ENCODE assay signal across 1 cellular context in the genomic region with DNA sequence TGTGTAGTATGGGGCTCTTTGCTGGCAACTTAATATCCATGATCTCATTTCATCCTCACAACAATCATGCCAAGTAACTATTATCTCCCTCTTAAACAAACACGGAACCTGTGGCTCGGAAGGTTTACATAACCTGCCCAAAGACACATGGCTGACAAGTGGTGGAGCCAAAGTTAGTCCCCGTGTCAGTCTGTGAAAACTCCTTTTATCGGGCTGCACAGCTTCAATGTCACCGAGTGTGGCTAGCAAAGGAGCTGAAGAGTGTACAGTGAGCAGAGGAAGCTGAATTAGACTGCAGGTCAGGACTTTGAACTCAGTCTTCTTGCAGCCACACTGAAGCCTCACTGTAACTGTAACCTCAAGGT.
TF ChIP-seq lines count a peak whose summit lies in the region.

No MANE protein-coding gene starts in this region.

TF ChIP-seq in HepG2, 621 proteins besides CTCF, POLR2A, EP300 and RAD21 (continued from another document and continues in another):
- TF ChIP-seq, protein P1, sequence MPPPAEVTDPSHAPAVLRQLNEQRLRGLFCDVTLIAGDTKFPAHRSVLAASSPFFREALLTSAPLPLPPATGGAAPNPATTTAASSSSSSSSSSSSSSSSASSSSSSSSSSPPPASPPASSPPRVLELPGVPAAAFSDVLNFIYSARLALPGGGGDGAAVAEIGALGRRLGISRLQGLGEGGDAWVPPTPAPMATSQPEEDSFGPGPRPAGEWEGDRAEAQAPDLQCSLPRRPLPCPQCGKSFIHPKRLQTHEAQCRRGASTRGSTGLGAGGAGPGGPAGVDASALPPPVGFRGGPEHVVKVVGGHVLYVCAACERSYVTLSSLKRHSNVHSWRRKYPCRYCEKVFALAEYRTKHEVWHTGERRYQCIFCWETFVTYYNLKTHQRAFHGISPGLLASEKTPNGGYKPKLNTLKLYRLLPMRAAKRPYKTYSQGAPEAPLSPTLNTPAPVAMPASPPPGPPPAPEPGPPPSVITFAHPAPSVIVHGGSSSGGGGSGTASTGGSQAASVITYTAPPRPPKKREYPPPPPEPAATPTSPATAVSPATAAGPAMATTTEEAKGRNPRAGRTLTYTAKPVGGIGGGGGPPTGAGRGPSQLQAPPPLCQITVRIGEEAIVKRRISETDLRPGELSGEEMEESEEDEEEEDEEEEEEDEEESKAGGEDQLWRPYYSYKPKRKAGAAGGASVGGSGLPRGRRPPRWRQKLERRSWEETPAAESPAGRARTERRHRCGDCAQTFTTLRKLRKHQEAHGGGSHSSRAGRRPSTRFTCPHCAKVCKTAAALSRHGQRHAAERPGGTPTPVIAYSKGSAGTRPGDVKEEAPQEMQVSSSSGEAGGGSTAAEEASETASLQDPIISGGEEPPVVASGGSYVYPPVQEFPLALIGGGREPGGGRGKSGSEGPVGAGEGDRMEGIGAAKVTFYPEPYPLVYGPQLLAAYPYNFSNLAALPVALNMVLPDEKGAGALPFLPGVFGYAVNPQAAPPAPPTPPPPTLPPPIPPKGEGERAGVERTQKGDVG (CRISPR knock-in tag; IDR thresholded peaks at IDR 0.05; ENCODE audit: borderline replicate concordance), result no peak
- TF ChIP-seq HDAC1 (CRISPR knock-in tag; IDR thresholded peaks at IDR 0.05) (peak; percentile 45; the same call in 1 of the 2 replicates), MAF1 (CRISPR knock-in tag; IDR thresholded peaks at IDR 0.05; ENCODE audit: borderline replicate concordance) (no peak), CBX2 (IDR thresholded peaks at IDR 0.05; ENCODE audit: low read depth, low read length) (no peak), CBX2 (CRISPR knock-in tag; IDR thresholded peaks at IDR 0.05; ENCODE audit: low read depth) (no peak), CREB1 (IDR thresholded peaks at IDR 0.05) (no peak), CREB1 (CRISPR knock-in tag; IDR thresholded peaks at IDR 0.05) (no peak), NR2F6 (IDR thresholded peaks at IDR 0.05) (0 out of 2 replicates have a peak, but pooled peaks have one; percentile 35), NR2F6 (CRISPR knock-in tag; IDR thresholded peaks at IDR 0.05) (peak; percentile 26; the same call in 1 of the 2 replicates), MIER2 (CRISPR knock-in tag; IDR thresholded peaks at IDR 0.05) (no peak), ZNF598 (CRISPR knock-in tag; IDR thresholded peaks at IDR 0.05; ENCODE audit: borderline replicate concordance) (no peak), NFATC3 (CRISPR knock-in tag; IDR thresholded peaks at IDR 0.05) (no peak), AGO1 (IDR thresholded peaks at IDR 0.05; ENCODE audit: low read depth, low read length, poor library complexity, severe bottlenecking) (no peak), NFE2L1 (CRISPR knock-in tag; IDR thresholded peaks at IDR 0.05; ENCODE audit: borderline replicate concordance) (no peak), TEAD2 (CRISPR knock-in tag; IDR thresholded peaks at IDR 0.05) (no peak), NONO (IDR thresholded peaks at IDR 0.05) (no peak), NONO (CRISPR knock-in tag; conservative IDR thresholded peaks at IDR 0.05) (peak; percentile 35; the same call in 1 of the 2 replicates), ZNF557 (CRISPR knock-in tag; IDR thresholded peaks at IDR 0.05) (0 out of 2 replicates have a peak, but pooled peaks have one; percentile 20), TBX2 (CRISPR knock-in tag; IDR thresholded peaks at IDR 0.05; ENCODE audit: borderline replicate concordance) (peak; percentile 77), ELF3 (CRISPR knock-in tag; IDR thresholded peaks at IDR 0.05) (peak; percentile 51; the same call in 1 of the 2 replicates), ZNF160 (CRISPR knock-in tag; IDR thresholded peaks at IDR 0.05) (no peak), THAP11 (CRISPR knock-in tag; IDR thresholded peaks at IDR 0.05) (0 out of 2 replicates have a peak, but pooled peaks have one; percentile 12), ATF1 (CRISPR knock-in tag; IDR thresholded peaks at IDR 0.05) (no peak), ZKSCAN8 (CRISPR knock-in tag; IDR thresholded peaks at IDR 0.05; ENCODE audit: borderline replicate concordance) (no peak), ZMYM3 (CRISPR knock-in tag; IDR thresholded peaks at IDR 0.05) (0 out of 2 replicates have a peak, but pooled peaks have one; percentile 16)
- TF ChIP-seq, protein P2, sequence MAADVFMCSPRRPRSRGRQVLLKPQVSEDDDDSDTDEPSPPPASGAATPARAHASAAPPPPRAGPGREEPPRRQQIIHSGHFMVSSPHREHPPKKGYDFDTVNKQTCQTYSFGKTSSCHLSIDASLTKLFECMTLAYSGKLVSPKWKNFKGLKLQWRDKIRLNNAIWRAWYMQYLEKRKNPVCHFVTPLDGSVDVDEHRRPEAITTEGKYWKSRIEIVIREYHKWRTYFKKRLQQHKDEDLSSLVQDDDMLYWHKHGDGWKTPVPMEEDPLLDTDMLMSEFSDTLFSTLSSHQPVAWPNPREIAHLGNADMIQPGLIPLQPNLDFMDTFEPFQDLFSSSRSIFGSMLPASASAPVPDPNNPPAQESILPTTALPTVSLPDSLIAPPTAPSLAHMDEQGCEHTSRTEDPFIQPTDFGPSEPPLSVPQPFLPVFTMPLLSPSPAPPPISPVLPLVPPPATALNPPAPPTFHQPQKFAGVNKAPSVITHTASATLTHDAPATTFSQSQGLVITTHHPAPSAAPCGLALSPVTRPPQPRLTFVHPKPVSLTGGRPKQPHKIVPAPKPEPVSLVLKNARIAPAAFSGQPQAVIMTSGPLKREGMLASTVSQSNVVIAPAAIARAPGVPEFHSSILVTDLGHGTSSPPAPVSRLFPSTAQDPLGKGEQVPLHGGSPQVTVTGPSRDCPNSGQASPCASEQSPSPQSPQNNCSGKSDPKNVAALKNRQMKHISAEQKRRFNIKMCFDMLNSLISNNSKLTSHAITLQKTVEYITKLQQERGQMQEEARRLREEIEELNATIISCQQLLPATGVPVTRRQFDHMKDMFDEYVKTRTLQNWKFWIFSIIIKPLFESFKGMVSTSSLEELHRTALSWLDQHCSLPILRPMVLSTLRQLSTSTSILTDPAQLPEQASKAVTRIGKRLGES (CRISPR knock-in tag; IDR thresholded peaks at IDR 0.05; ENCODE audit: borderline replicate concordance), result no peak
- TF ChIP-seq, protein P3, sequence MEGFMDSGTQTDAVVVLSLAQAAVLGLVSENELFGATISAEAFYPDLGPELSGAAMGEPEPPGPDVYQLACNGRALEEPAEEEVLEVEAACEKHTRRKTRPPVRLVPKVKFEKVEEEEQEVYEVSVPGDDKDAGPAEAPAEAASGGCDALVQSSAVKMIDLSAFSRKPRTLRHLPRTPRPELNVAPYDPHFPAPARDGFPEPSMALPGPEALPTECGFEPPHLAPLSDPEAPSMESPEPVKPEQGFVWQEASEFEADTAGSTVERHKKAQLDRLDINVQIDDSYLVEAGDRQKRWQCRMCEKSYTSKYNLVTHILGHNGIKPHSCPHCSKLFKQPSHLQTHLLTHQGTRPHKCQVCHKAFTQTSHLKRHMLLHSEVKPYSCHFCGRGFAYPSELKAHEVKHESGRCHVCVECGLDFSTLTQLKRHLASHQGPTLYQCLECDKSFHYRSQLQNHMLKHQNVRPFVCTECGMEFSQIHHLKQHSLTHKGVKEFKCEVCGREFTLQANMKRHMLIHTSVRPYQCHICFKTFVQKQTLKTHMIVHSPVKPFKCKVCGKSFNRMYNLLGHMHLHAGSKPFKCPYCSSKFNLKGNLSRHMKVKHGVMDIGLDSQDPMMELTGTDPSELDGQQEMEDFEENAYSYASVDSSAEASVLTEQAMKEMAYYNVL (CRISPR knock-in tag; IDR thresholded peaks at IDR 0.05; ENCODE audit: borderline replicate concordance), result peak; percentile 52; the same call in 1 of the 2 replicates
- TF ChIP-seq, protein P4, sequence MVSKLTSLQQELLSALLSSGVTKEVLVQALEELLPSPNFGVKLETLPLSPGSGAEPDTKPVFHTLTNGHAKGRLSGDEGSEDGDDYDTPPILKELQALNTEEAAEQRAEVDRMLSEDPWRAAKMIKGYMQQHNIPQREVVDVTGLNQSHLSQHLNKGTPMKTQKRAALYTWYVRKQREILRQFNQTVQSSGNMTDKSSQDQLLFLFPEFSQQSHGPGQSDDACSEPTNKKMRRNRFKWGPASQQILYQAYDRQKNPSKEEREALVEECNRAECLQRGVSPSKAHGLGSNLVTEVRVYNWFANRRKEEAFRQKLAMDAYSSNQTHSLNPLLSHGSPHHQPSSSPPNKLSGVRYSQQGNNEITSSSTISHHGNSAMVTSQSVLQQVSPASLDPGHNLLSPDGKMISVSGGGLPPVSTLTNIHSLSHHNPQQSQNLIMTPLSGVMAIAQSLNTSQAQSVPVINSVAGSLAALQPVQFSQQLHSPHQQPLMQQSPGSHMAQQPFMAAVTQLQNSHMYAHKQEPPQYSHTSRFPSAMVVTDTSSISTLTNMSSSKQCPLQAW (CRISPR knock-in tag; IDR thresholded peaks at IDR 0.05), result no peak
- TF ChIP-seq, protein P5, sequence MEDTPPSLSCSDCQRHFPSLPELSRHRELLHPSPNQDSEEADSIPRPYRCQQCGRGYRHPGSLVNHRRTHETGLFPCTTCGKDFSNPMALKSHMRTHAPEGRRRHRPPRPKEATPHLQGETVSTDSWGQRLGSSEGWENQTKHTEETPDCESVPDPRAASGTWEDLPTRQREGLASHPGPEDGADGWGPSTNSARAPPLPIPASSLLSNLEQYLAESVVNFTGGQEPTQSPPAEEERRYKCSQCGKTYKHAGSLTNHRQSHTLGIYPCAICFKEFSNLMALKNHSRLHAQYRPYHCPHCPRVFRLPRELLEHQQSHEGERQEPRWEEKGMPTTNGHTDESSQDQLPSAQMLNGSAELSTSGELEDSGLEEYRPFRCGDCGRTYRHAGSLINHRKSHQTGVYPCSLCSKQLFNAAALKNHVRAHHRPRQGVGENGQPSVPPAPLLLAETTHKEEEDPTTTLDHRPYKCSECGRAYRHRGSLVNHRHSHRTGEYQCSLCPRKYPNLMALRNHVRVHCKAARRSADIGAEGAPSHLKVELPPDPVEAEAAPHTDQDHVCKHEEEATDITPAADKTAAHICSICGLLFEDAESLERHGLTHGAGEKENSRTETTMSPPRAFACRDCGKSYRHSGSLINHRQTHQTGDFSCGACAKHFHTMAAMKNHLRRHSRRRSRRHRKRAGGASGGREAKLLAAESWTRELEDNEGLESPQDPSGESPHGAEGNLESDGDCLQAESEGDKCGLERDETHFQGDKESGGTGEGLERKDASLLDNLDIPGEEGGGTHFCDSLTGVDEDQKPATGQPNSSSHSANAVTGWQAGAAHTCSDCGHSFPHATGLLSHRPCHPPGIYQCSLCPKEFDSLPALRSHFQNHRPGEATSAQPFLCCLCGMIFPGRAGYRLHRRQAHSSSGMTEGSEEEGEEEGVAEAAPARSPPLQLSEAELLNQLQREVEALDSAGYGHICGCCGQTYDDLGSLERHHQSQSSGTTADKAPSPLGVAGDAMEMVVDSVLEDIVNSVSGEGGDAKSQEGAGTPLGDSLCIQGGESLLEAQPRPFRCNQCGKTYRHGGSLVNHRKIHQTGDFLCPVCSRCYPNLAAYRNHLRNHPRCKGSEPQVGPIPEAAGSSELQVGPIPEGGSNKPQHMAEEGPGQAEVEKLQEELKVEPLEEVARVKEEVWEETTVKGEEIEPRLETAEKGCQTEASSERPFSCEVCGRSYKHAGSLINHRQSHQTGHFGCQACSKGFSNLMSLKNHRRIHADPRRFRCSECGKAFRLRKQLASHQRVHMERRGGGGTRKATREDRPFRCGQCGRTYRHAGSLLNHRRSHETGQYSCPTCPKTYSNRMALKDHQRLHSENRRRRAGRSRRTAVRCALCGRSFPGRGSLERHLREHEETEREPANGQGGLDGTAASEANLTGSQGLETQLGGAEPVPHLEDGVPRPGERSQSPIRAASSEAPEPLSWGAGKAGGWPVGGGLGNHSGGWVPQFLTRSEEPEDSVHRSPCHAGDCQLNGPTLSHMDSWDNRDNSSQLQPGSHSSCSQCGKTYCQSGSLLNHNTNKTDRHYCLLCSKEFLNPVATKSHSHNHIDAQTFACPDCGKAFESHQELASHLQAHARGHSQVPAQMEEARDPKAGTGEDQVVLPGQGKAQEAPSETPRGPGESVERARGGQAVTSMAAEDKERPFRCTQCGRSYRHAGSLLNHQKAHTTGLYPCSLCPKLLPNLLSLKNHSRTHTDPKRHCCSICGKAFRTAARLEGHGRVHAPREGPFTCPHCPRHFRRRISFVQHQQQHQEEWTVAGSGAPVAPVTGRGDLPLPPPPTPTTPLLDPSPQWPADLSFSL (CRISPR knock-in tag; IDR thresholded peaks at IDR 0.05), result 0 out of 2 replicates have a peak, but pooled peaks have one; percentile 38
- TF ChIP-seq, protein P6, sequence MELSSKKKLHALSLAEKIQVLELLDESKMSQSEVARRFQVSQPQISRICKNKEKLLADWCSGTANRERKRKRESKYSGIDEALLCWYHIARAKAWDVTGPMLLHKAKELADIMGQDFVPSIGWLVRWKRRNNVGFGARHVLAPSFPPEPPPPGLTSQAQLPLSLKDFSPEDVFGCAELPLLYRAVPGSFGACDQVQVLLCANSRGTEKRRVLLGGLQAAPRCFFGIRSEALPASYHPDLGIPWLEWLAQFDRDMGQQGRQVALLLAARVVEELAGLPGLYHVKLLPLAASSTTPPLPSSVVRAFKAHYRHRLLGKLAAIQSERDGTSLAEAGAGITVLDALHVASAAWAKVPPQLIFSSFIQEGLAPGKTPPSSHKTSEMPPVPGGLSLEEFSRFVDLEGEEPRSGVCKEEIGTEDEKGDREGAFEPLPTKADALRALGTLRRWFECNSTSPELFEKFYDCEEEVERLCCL (CRISPR knock-in tag; IDR thresholded peaks at IDR 0.05; ENCODE audit: borderline replicate concordance), result no peak
- TF ChIP-seq, protein P7, sequence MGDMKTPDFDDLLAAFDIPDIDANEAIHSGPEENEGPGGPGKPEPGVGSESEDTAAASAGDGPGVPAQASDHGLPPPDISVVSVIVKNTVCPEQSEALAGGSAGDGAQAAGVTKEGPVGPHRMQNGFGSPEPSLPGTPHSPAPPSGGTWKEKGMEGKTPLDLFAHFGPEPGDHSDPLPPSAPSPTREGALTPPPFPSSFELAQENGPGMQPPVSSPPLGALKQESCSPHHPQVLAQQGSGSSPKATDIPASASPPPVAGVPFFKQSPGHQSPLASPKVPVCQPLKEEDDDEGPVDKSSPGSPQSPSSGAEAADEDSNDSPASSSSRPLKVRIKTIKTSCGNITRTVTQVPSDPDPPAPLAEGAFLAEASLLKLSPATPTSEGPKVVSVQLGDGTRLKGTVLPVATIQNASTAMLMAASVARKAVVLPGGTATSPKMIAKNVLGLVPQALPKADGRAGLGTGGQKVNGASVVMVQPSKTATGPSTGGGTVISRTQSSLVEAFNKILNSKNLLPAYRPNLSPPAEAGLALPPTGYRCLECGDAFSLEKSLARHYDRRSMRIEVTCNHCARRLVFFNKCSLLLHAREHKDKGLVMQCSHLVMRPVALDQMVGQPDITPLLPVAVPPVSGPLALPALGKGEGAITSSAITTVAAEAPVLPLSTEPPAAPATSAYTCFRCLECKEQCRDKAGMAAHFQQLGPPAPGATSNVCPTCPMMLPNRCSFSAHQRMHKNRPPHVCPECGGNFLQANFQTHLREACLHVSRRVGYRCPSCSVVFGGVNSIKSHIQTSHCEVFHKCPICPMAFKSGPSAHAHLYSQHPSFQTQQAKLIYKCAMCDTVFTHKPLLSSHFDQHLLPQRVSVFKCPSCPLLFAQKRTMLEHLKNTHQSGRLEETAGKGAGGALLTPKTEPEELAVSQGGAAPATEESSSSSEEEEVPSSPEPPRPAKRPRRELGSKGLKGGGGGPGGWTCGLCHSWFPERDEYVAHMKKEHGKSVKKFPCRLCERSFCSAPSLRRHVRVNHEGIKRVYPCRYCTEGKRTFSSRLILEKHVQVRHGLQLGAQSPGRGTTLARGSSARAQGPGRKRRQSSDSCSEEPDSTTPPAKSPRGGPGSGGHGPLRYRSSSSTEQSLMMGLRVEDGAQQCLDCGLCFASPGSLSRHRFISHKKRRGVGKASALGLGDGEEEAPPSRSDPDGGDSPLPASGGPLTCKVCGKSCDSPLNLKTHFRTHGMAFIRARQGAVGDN (CRISPR knock-in tag; IDR thresholded peaks at IDR 0.05), result no peak
- TF ChIP-seq, protein P8, sequence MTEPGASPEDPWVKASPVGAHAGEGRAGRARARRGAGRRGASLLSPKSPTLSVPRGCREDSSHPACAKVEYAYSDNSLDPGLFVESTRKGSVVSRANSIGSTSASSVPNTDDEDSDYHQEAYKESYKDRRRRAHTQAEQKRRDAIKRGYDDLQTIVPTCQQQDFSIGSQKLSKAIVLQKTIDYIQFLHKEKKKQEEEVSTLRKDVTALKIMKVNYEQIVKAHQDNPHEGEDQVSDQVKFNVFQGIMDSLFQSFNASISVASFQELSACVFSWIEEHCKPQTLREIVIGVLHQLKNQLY (CRISPR knock-in tag; IDR thresholded peaks at IDR 0.05), result no peak
